In genomic region chr16:88561485-88562369, GRCh38 we compare ENCODE assay signal across 8 cellular contexts. TPM values are rescaled to one million over a fixed set of nuclear protein-coding genes. Genes with fewer than 3 reads are reported as not detected.
DNase-seq lines count a peak whose midpoint lies in the region; ATAC-seq, FAIRE-seq and TF ChIP-seq lines count a peak whose summit lies in the region.

No MANE protein-coding gene starts in this region.

- no peaks in the 10 kb centered on the region for H3K27me3 Mint-ChIP-seq in CD8-positive, alpha-beta T cell (ENCODE audit: low read depth)

- peaks cover 4% of the 10 kb centered on the region for H3K4me1 ChIP-seq in CD8-positive, alpha-beta T cell (ENCODE audit: insufficient read depth, low read length)
- H3K4me1 ChIP-seq in K562 (replicated peaks in 1 of 2; ENCODE audit: control insufficient read depth in 2 of 2, insufficient read depth in 2 of 2, low read length in 2 of 2): peaks cover 15 to 37% of the 10 kb centered on the region in 2 experiments; a peak in 4 of 5 replicates

- H3K27me3 ChIP-seq in CD8-positive, alpha-beta T cell (ENCODE audit: insufficient read depth, low read length): no peaks in the 10 kb centered on the region
- H3K27me3 ChIP-seq in K562 (ENCODE audit: control insufficient read depth in 2 of 2, insufficient read depth in 2 of 2, low read length in 2 of 2): peaks cover 6 to 17% of the 10 kb centered on the region in 2 experiments; a peak in 2 of 5 replicates

- ATAC-seq in CD8-positive, alpha-beta T cell: peak; percentile 87
- ATAC-seq in K562 (peak; percentile 73), GM21737 (IDR thresholded peaks at IDR 0.05; ENCODE audit: unreplicated experiment) (no peak), HG02981 (IDR thresholded peaks at IDR 0.05; ENCODE audit: unreplicated experiment) (no peak)

- TF ChIP-seq POLR2A in K562 (conservative IDR thresholded peaks at IDR 0.05): no peak

- peaks cover 3% of the 10 kb centered on the region; the same call in 1 of the 2 replicates for H4K20me1 ChIP-seq in K562 (replicated peaks; ENCODE audit: control insufficient read depth, insufficient read depth, low read length)

- no peaks in the 10 kb centered on the region for H3K9me3 Mint-ChIP-seq in CD8-positive, alpha-beta T cell

- peak overlapping the region; percentile 62; the same call in 1 of the 2 replicates for H2AFZ ChIP-seq in K562 (ENCODE audit: low read depth, low read length)

- POLR2A ChIA-PET in CD8-positive, alpha-beta T cell (lab: Charles Lee): interaction anchor here (1.8 kb wide), 2 partner anchors 8 to 28 kb away, joined by 5 to 8 read pairs; partner anchors contain the start of gene ZC3H18
- POLR2A ChIA-PET in K562 (lab: Yijun Ruan, JAX): interaction anchor here (1.3 to 2.1 kb wide), 2 partner anchors 9 to 26 kb away, joined by 5 to 12 read pairs; partner anchors contain the start of gene ZC3H18

- no peak for TF ChIP-seq EP300 in K562 (IDR thresholded peaks at IDR 0.05; ENCODE audit: low read length)

- peak; percentile 88 for FAIRE-seq in K562 (lab: Jason Lieb, UNC)

- in situ Hi-C loops in K562 (cut with MboI): no loop called here

- peak overlapping the region; percentile 49; the same call in 1 of the 2 replicates for H3K4me2 ChIP-seq in K562 (ENCODE audit: insufficient read depth, low read length)

- H3K79me2 ChIP-seq in K562 (ENCODE audit: control insufficient read depth, insufficient read depth, low read length): no peaks in the 10 kb centered on the region

- no TSS peak for BruUV-seq in K562 (replicated peaks; lab: Mats Ljungman, UMichigan)

- DNase-seq in CD8-positive, alpha-beta T cell: peak; percentile 26 to 73 (median 59)
- peak; percentile 61 for DNase-seq in HT-29 (ENCODE audit: low spot score)
- peak; percentile 41 to 63 for DNase-seq in SW 1271 (lab: John Stamatoyannopoulos, UW)
- DNase-seq in K562 (ENCODE audit: extremely low read depth in 1 of 4, low spot score in 3 of 4): peak; percentile 74 to 85 (median 78)
- DNase-seq in iPS-NIHi7 (ENCODE audit: extremely low spot score): peak; percentile 74
- DNase-seq in stimulated activated CD4-positive, alpha-beta T cell treated with anti-CD3 and anti-CD28 coated beads, Interleukin-1b, Interleukin-23, amount 100 ng/mL, for 1 hour (ENCODE audit: low read depth in 2 of 2): peak; percentile 18 to 32

- peaks cover 6% of the 10 kb centered on the region for H3K4me1 Mint-ChIP-seq in CD8-positive, alpha-beta T cell (ENCODE audit: low read depth)

- H3K36me3 ChIP-seq in CD8-positive, alpha-beta T cell (ENCODE audit: insufficient read depth, low read length): no peaks in the 10 kb centered on the region
- no peaks in the 10 kb centered on the region for H3K36me3 ChIP-seq in K562 (ENCODE audit: control insufficient read depth, insufficient read depth, low read length)

- no peak overlapping the region for H3K4me3 ChIP-seq in CD8-positive, alpha-beta T cell (ENCODE audit: low read depth, low read length)
- H3K4me3 ChIP-seq in K562: no peak overlapping the region

- peak; percentile 71 to 86 for TF ChIP-seq RAD21 in K562 (CRISPR knock-in tag; conservative IDR thresholded peaks at IDR 0.05 in 1 of 2, IDR thresholded peaks at IDR 0.05 in 1 of 2)

- CTCF ChIA-PET in CD8-positive, alpha-beta T cell (lab: Charles Lee): interaction anchor here (0.6 to 7.7 kb wide), 23 partner anchors 8 to 137 kb away, joined by 3 to 52 read pairs (median 5); partner anchors contain the start of gene ZC3H18
- CTCF ChIA-PET in K562 (lab: Yijun Ruan, JAX; ENCODE audit: low intra/inter-chr PET ratio): interaction anchor here (0.7 to 2.8 kb wide), 5 partner anchors 34 to 223 kb away, joined by 3 to 28 read pairs (median 3); partner anchors contain the start of gene PIEZO1

- 19% methylated on average over 23 of the region's 25 CpGs for WGBS in K562 (ENCODE audit: insufficient coverage, low coverage, missing lambda C conversion rate)

- H3K4me3 Mint-ChIP-seq in CD8-positive, alpha-beta T cell: no peak overlapping the region

- no peak overlapping the region for H3K27ac Mint-ChIP-seq in CD8-positive, alpha-beta T cell

- H3K9me1 ChIP-seq in K562 (ENCODE audit: control insufficient read depth, insufficient read depth, low read length): peaks cover 4% of the 10 kb centered on the region

- peak overlapping the region in 1 of 2 experiments; percentile 11; a peak in 1 of 4 replicates for H3K9ac ChIP-seq in K562 (ENCODE audit: insufficient read depth in 1 of 2, low read depth in 2 of 2, low read length in 2 of 2)

- no peaks in the 10 kb centered on the region for H3K36me3 Mint-ChIP-seq in CD8-positive, alpha-beta T cell

- intact Hi-C loops in CD8-positive, alpha-beta T cell (cut with DNase I, micrococcal nuclease): loop anchor here (1.0 to 5.0 kb wide), 4 partner anchors 34 to 274 kb away; no protein-coding TSS in a partner anchor
- intact Hi-C loops in K562 (cut with micrococcal nuclease): loop anchor here (2.0 to 5.0 kb wide), 2 partner anchors 34 to 117 kb away; no protein-coding TSS in a partner anchor

- H3K27ac ChIP-seq in CD8-positive, alpha-beta T cell (ENCODE audit: low read depth, low read length): no peak overlapping the region
- H3K27ac ChIP-seq in K562 (ENCODE audit: extremely low read depth, low read depth, low read length): no peak overlapping the region

- no peaks in the 10 kb centered on the region for H3K9me3 ChIP-seq in CD8-positive, alpha-beta T cell (ENCODE audit: low read length)
- 0 out of 2 replicates have a peak, but pooled peaks cover 2% of the 10 kb centered on the region for H3K9me3 ChIP-seq in K562 (replicated peaks; ENCODE audit: control insufficient read depth, insufficient read depth, low read depth, low read length)

- TF ChIP-seq CTCF in CD8-positive, alpha-beta T cell (IDR thresholded peaks at IDR 0.05): peak; percentile 45
- peak; percentile 77 to 89 (median 83) for TF ChIP-seq CTCF in K562 (IDR thresholded peaks at IDR 0.05 in 2 of 3, conservative IDR thresholded peaks at IDR 0.05 in 1 of 3; ENCODE audit: insufficient read depth in 2 of 3, low read depth in 1 of 3, low read length in 3 of 3)

TF ChIP-seq in K562, 482 proteins besides CTCF, POLR2A, EP300 and RAD21 (continues in another document):
- TF ChIP-seq ARID2 (IDR thresholded peaks at IDR 0.05) (no peak; the same call in 1 of the 2 replicates), PCBP1 (IDR thresholded peaks at IDR 0.05; ENCODE audit: low read depth, low read length, poor library complexity, severe bottlenecking) (peak; percentile 85), ZNF24 (IDR thresholded peaks at IDR 0.05) (peak; percentile 95), KDM4B (IDR thresholded peaks at IDR 0.05; ENCODE audit: borderline replicate concordance in 2 of 2, low read depth in 1 of 2) (0 out of 4 replicates have a peak, but pooled peaks of 1 of the 2 experiments have one; percentile 59), ZBTB9 (CRISPR knock-in tag; IDR thresholded peaks at IDR 0.05) (no peak), ZNF280A (IDR thresholded peaks at IDR 0.05; ENCODE audit: low read depth, partially characterized antibody) (no peak), HMGN3 (IDR thresholded peaks at IDR 0.05; ENCODE audit: borderline replicate concordance, extremely low read depth, insufficient read length, low read depth, low read length) (no peak)

RNA-seq across cellular contexts. Expression of gene ZC3H18, which starts 8.5 kb away (rescaled TPM):
- 100 to 1,000 TPM; 140 to 149 TPM for total RNA-seq in CD8-positive, alpha-beta T cell
- total RNA-seq in HT-29 (2014; rRNA removed; shearing (Covaris generic)): 20.2 and 28.9 TPM in 2 replicates
- total RNA-seq in K562 (2011; cell fraction: chromatin; rRNA removed; ENCODE audit: low replicate concordance): 74.4 and 112 TPM in 2 replicates
- total RNA-seq in K562 (2011; cell fraction: nucleolus; rRNA removed): 51.3 and 61.4 TPM in 2 replicates
- 61.1 and 63.4 TPM in 2 replicates for total RNA-seq in K562 (2011; cell fraction: nucleoplasm; rRNA removed)
- 26.9 and 35.1 TPM in 2 replicates for total RNA-seq in K562 (2014; rRNA removed)
- 16.0 and 16.3 TPM in 2 replicates for total RNA-seq in K562 (2014; rRNA removed; fragmentation: Illumina TruSeq; extraction: Trizol)
- 31.1 and 33.9 TPM in 2 replicates for total RNA-seq in K562 (2015; rRNA removed; fragmentation: Illumina TruSeq; extraction: Trizol)
- total RNA-seq in K562 (2021): 81.3 and 88.7 TPM in 2 replicates
- 12.5 and 15.8 TPM in 2 replicates for polyA plus RNA-seq in K562 (2011; rRNA removed)
- polyA plus RNA-seq in K562 (2011; cell fraction: cytosol; rRNA removed): 10.1 and 15.8 TPM in 2 replicates
- 43.3 and 65.6 TPM in 2 replicates for polyA plus RNA-seq in K562 (2011; cell fraction: nucleus; rRNA removed)
- polyA plus RNA-seq in K562 (2012): 57.6 and 59.2 TPM in 2 replicates
- polyA plus RNA-seq in K562 (2014; fragmentation: Illumina TruSeq; extraction: Trizol): 60.7 and 65.3 TPM in 2 replicates
- 1 to 10 TPM; 1.7 to 2.0 TPM for polyA plus RNA-seq in K562 (2014; fragmentation: Nextera tagmentation; extraction: Ambion mirVana)
- polyA plus RNA-seq in K562 (2014; rRNA removed): 37.1 and 49.2 TPM in 2 replicates
- 7.9 and 9.1 TPM in 2 replicates for polyA minus RNA-seq in K562 (2011; rRNA and poly(A)+ RNA removed)
- polyA minus RNA-seq in K562 (2011; cell fraction: cytosol; rRNA and poly(A)+ RNA removed): 23.7 and 30.6 TPM in 2 replicates
- polyA minus RNA-seq in K562 (2011; cell fraction: nucleus; rRNA and poly(A)+ RNA removed): 17.5 and 19.1 TPM in 2 replicates

Comparison
In these comparisons a context has a peak if more than half of its experiments do, and no peak if none do; other contexts are left out.
1. ATAC-seq: peak in CD8-positive, alpha-beta T cell (single experiment) and K562 (single experiment); none in GM21737 (single experiment) and HG02981 (single experiment).
2. DNase-seq: peak in every context shown above with its lines; median percentile 78 in K562; 74 in iPS-NIHi7; 61 in HT-29; 59 in CD8-positive, alpha-beta T cell; 52 in SW 1271; 25 in stimulated activated CD4-positive, alpha-beta T cell treated with anti-CD3 and anti-CD28 coated beads, Interleukin-1b, Interleukin-23, amount 100 ng/mL, for 1 hour.